In genomic region chr6:15246217-15247211, GRCh38 we compare ENCODE assay signal across 8 cellular contexts. TPM values are rescaled to one million over a fixed set of nuclear protein-coding genes. Genes with fewer than 3 reads are reported as not detected.
DNase-seq lines count a peak whose midpoint lies in the region; ATAC-seq and TF ChIP-seq lines count a peak whose summit lies in the region.

No MANE protein-coding gene starts in this region.

- H3K4me1 Mint-ChIP-seq in WTC11: peaks cover 54% of the 10 kb centered on the region

- H3K27ac Mint-ChIP-seq in WTC11: peak overlapping the region; percentile 98

- DNase-seq in left ventricle myocardium inferior: no peak
- DNase-seq in cardiac septum (ENCODE audit: low spot score): no peak
- no peak for DNase-seq in WTC11 (ENCODE audit: low spot score)
- DNase-seq in pons (ENCODE audit: low spot score): peak; percentile 68
- DNase-seq in dedifferentiated amniotic fluid mesenchymal stem cell (ENCODE audit: extremely low spot score): no peak
- DNase-seq in NOMO-1 (lab: John Stamatoyannopoulos, UW; ENCODE audit: unreplicated experiment in 2 of 2): no peak
- DNase-seq in NOMO-1 treated with DMSO at 0.1 percent for 48 hours (lab: John Stamatoyannopoulos, UW; ENCODE audit: unreplicated experiment): no peak

- H3K27me3 Mint-ChIP-seq in WTC11 (ENCODE audit: low read depth): no peaks in the 10 kb centered on the region

- CTCF ChIA-PET in WTC11 (lab: Charles Lee): interaction anchor here (0.6 to 0.7 kb wide), 2 partner anchors 198 to 209 kb away, joined by 3 read pairs; no protein-coding TSS in a partner anchor

- TF ChIP-seq CTCF in left ventricle myocardium inferior (IDR thresholded peaks at IDR 0.05; ENCODE audit: borderline replicate concordance) (no peak), WTC11 (IDR thresholded peaks at IDR 0.05) (no peak)

- intact Hi-C loops in left ventricle myocardium inferior (cut with micrococcal nuclease): no loop called here
- intact Hi-C loops in cardiac septum (cut with DNase I): loop anchor here (5.0 to 10.0 kb wide), 8 partner anchors 66 to 1034 kb away; no protein-coding TSS in a partner anchor

- peak overlapping the region; percentile 100 for H3K4me3 Mint-ChIP-seq in WTC11

- H3K27ac ChIP-seq in left ventricle myocardium inferior (replicated peaks) (peak overlapping the region; percentile 94), esophagus (ENCODE audit: low read depth in 2 of 2, low read length in 1 of 2) (peak overlapping the region; percentile 95 to 98)

- H3K4me1 ChIP-seq in left ventricle myocardium inferior (peaks cover 71% of the 10 kb centered on the region), esophagus (ENCODE audit: control insufficient read depth in 2 of 2, insufficient read depth in 2 of 2, low read length in 1 of 2) (peaks cover 0 to 5% of the 10 kb centered on the region in 2 donors)

- H3K36me3 ChIP-seq in left ventricle myocardium inferior (no peaks in the 10 kb centered on the region), esophagus (ENCODE audit: control insufficient read depth in 2 of 2, insufficient read depth in 2 of 2, low read length in 1 of 2) (no peaks in the 10 kb centered on the region)

- no peak for ATAC-seq in WTC11

- 0 to 1% methylated on average over 24 of the region's 24 CpGs for WGBS in esophagus, 2 donors

- H3K9me3 ChIP-seq in left ventricle myocardium inferior (replicated peaks) (no peaks in the 10 kb centered on the region), esophagus (ENCODE audit: control insufficient read depth in 2 of 2, insufficient read depth in 1 of 2, low read depth in 1 of 2, low read length in 1 of 2) (no peaks in the 10 kb centered on the region)

- POLR2A ChIA-PET in WTC11 (lab: Charles Lee): interaction anchor here (0.7 kb wide), 1 partner anchor 164 kb away, joined by 6 read pairs; no protein-coding TSS in a partner anchor

- H3K36me3 Mint-ChIP-seq in WTC11: peaks cover 29% of the 10 kb centered on the region

- H3K9me3 Mint-ChIP-seq in WTC11: no peaks in the 10 kb centered on the region

- no peaks in the 10 kb centered on the region for H3K27me3 ChIP-seq in left ventricle myocardium inferior (ENCODE audit: low read depth)
- no peaks in the 10 kb centered on the region for H3K27me3 ChIP-seq in esophagus (ENCODE audit: control insufficient read depth in 1 of 2, insufficient read depth in 2 of 2, low read length in 2 of 2)

- peak overlapping the region; percentile 90 for H3K4me3 ChIP-seq in left ventricle myocardium inferior
- peak overlapping the region; percentile 67 to 83 for H3K4me3 ChIP-seq in esophagus (ENCODE audit: low read depth in 1 of 2, low read length in 2 of 2)

TF ChIP-seq in WTC11, 78 proteins besides CTCF, POLR2A, EP300 and RAD21:
- TF ChIP-seq MAX (CRISPR knock-in tag; IDR thresholded peaks at IDR 0.05): no peak
- TF ChIP-seq SP1 (CRISPR knock-in tag; conservative IDR thresholded peaks at IDR 0.05): 0 out of 2 replicates have a peak, but pooled peaks have one; percentile 28
- TF ChIP-seq AFF4 (CRISPR knock-in tag; IDR thresholded peaks at IDR 0.05; ENCODE audit: borderline replicate concordance): no peak

RNA-seq across cellular contexts. Expression of gene JARID2, which starts 0.6 kb away (rescaled TPM):
- total RNA-seq in left ventricle myocardium inferior (6.5 TPM), cardiac septum (4.5 TPM), WTC11 (2021) (166 to 180 TPM (median 167 TPM) in 3 replicates)
- 1 to 10 TPM; 7.9 to 8.3 TPM for polyA plus RNA-seq in esophagus

Comparison
In these comparisons a context has a peak if more than half of its experiments do, and no peak if none do; other contexts are left out.
1. RNA of gene JARID2, which starts 0.6 kb away (total RNA-seq): 166 to 180 TPM in WTC11; 6.5 TPM in left ventricle myocardium inferior (single experiment) and 4.5 TPM in cardiac septum (single experiment); every median in the first group is over 10 times any median in the second.